Comparison of ENCODE assay signal across 20 cellular contexts in genomic region chr2:76870581-76870980, GRCh38.
"Had no signal": no experiment of that assay in that cellular context is flagged by ENCODE, and none has a peak within 500 bp of the region (broad histone marks: within the 10 kb centered on the region; RNA-seq: fewer than 3 reads in every experiment).

No MANE protein-coding gene starts in this region.

- H3K4me1 ChIP-seq: esophagus muscularis mucosa, parathyroid adenoma, transverse colon had no signal

- ATAC-seq: left ventricle myocardium superior; natural killer cell treated with Interleukin-12 subunit alpha and Interleukin-12 subunit beta and Interleukin-15 and Interleukin-18, amount 100 ng/mL, for 72 hours; right cardiac atrium; stimulated activated naive B cell treated with anti-CD40 and anti-IgM and Interleukin-4, amounts not matched to agents 10 μg/mL and 1 μg/mL and 100 μg/mL, for 72 hours had no signal

- H3K4me2 ChIP-seq: hepatocyte had no signal

- H3K27ac ChIP-seq: esophagus muscularis mucosa, hepatocyte, parathyroid adenoma, skin epidermis, transverse colon had no signal

- H3K36me3 ChIP-seq: esophagus muscularis mucosa, transverse colon had no signal

- H3K9me3 ChIP-seq: esophagus muscularis mucosa, transverse colon had no signal

- H3K4me3 ChIP-seq: esophagus muscularis mucosa, hepatocyte, skin epidermis, transverse colon had no signal

- H3K79me2 ChIP-seq: hepatocyte, parathyroid adenoma had no signal

- H3K27me3 ChIP-seq: esophagus muscularis mucosa, hepatocyte, transverse colon had no signal

- H2AFZ ChIP-seq: hepatocyte, parathyroid adenoma had no signal

- H3K9ac ChIP-seq: parathyroid adenoma had no signal

- DNase-seq: activated gamma-delta T cell treated with Interleukin-2 at 50 U/mL for 16 hours; activated T-cell treated with anti-CD3 and anti-CD28 coated beads, Interleukin-2, amount 50 U/mL, for 1 hour; caudate nucleus; dermis blood vessel endothelial cell; effector CD8-positive, alpha-beta T cell; glutamatergic neuron; immature natural killer cell; left ventricle myocardium superior; mammary epithelial cell; midbrain; right cardiac atrium; stimulated activated CD4-positive, alpha-beta T cell treated with anti-CD3 and anti-CD28 coated beads, Interleukin-2, amount 100 ng/mL, for 24 hours; stimulated activated naive B cell treated with anti-CD40 and anti-IgM and Interleukin-4, amounts not matched to agents 10 μg/mL and 1 μg/mL and 100 μg/mL, for 72 hours; T-helper 9 cell; transverse colon had no signal
